Comparison of ENCODE assay signal across 1 cellular context in genomic region chr13:98521461-98521860, GRCh38.
TF ChIP-seq lines count a peak whose summit lies in the region.

No MANE protein-coding gene starts in this region.

TF ChIP-seq in IMR-90, 13 proteins besides CTCF, POLR2A, EP300 and RAD21:
- TF ChIP-seq SMC3 (IDR thresholded peaks at IDR 0.05; ENCODE audit: low read depth, low read length) (no peak), RFX5 (IDR thresholded peaks at IDR 0.05; ENCODE audit: low read depth, low read length) (no peak), RCOR1 (IDR thresholded peaks at IDR 0.05; ENCODE audit: insufficient replicate concordance, low read length) (no peak)
